In genomic region chr5:131265318-131265803, GRCh38 we compare ENCODE assay signal across 8 cellular contexts. TPM values are rescaled to one million over a fixed set of nuclear protein-coding genes. Genes with fewer than 3 reads are reported as not detected.
DNase-seq lines count a peak whose midpoint lies in the region; ATAC-seq and TF ChIP-seq lines count a peak whose summit lies in the region.

No MANE protein-coding gene starts in this region.

- TF ChIP-seq POLR2A in tibial nerve (IDR thresholded peaks at IDR 0.05), result no peak

- H3K36me3 ChIP-seq in GM23338 (ENCODE audit: insufficient read depth) (no peaks in the 10 kb centered on the region), Loucy (ENCODE audit: insufficient read depth, low read length) (no peaks in the 10 kb centered on the region), left lung (no peaks in the 10 kb centered on the region), tibial nerve (no peaks in the 10 kb centered on the region)

- 51 to 63% methylated on average over 2 of the region's 2 CpGs for WGBS in tibial nerve, 2 donors

- DNase-seq in NCI-H748 (lab: John Stamatoyannopoulos, UW; ENCODE audit: unreplicated experiment) (peak; percentile 18), NCI-H748 treated with DMSO at 0.1 percent for 48 hours (lab: John Stamatoyannopoulos, UW) (no peak), GM23338 (ENCODE audit: low spot score) (peak; percentile 23), left lung (no peak), tibial nerve (ENCODE audit: low spot score in 2 of 2) (no peak), left lobe of liver (ENCODE audit: low spot score) (no peak)
- DNase-seq in activated naive CD8-positive, alpha-beta T cell treated with anti-CD3 and anti-CD28 coated beads, Interleukin-2, amount 50 U/mL, for 24 hours, result no peak

- H4K20me1 ChIP-seq in GM23338 (replicated peaks; ENCODE audit: insufficient read depth) (peaks cover 6% of the 10 kb centered on the region; the same call in 1 of the 2 replicates), Loucy (ENCODE audit: insufficient read depth, low read length, poor library complexity, severe bottlenecking) (peaks cover 28% of the 10 kb centered on the region)

- H3K4me1 Mint-ChIP-seq in GM23338, result peaks cover 7% of the 10 kb centered on the region; the same call in 2 of the 3 replicates
- H3K4me1 Mint-ChIP-seq in activated naive CD8-positive, alpha-beta T cell treated with anti-CD3 and anti-CD28 coated beads, Interleukin-2, amount 50 U/mL, for 24 hours, result peaks cover 58% of the 10 kb centered on the region

- no peaks in the 10 kb centered on the region for H3K36me3 Mint-ChIP-seq in GM23338 (ENCODE audit: low read depth)
- peaks cover 20% of the 10 kb centered on the region for H3K36me3 Mint-ChIP-seq in activated naive CD8-positive, alpha-beta T cell treated with anti-CD3 and anti-CD28 coated beads, Interleukin-2, amount 50 U/mL, for 24 hours (ENCODE audit: low read depth)

- no peaks in the 10 kb centered on the region for H3K4me1 ChIP-seq in GM23338 (ENCODE audit: insufficient read depth)
- peaks cover 24% of the 10 kb centered on the region for H3K4me1 ChIP-seq in Loucy (ENCODE audit: insufficient read depth, low read length, poor library complexity, severe bottlenecking)
- H3K4me1 ChIP-seq in left lung, result peaks cover 9 to 60% of the 10 kb centered on the region in 2 donors
- peaks cover 0 to 49% (median 10%) of the 10 kb centered on the region in 4 donors for H3K4me1 ChIP-seq in tibial nerve

- ATAC-seq in GM23338 (no peak), left lung (peak; percentile 7), left lobe of liver (no peak)
- ATAC-seq in activated naive CD8-positive, alpha-beta T cell treated with anti-CD3 and anti-CD28 coated beads, Interleukin-2, amount 50 U/mL, for 24 hours, result no peak

- H2AFZ ChIP-seq in GM23338 (no peak overlapping the region), Loucy (ENCODE audit: low read length) (no peak overlapping the region)

- H3K9me2 ChIP-seq in GM23338 (ENCODE audit: insufficient read depth) (no peaks in the 10 kb centered on the region), Loucy (replicated peaks; ENCODE audit: low read depth, low read length) (no peaks in the 10 kb centered on the region)

- H3K4me3 ChIP-seq in GM23338 (peak overlapping the region; percentile 77), Loucy (ENCODE audit: low read length, poor library complexity, severe bottlenecking) (peak overlapping the region; percentile 78), left lung (peak overlapping the region; percentile 81 to 90), tibial nerve (peak overlapping the region in 2 of 4 donors; percentile 87 to 100)

- peak overlapping the region; percentile 90 for H3K4me3 Mint-ChIP-seq in GM23338
- peak overlapping the region; percentile 93 for H3K4me3 Mint-ChIP-seq in activated naive CD8-positive, alpha-beta T cell treated with anti-CD3 and anti-CD28 coated beads, Interleukin-2, amount 50 U/mL, for 24 hours

- H3F3A ChIP-seq in GM23338 (replicated peaks; ENCODE audit: low read depth) (no peaks in the 10 kb centered on the region), Loucy (ENCODE audit: low read depth) (no peaks in the 10 kb centered on the region)

- no peaks in the 10 kb centered on the region for H3K27me3 Mint-ChIP-seq in GM23338 (ENCODE audit: insufficient read depth, low read depth, poor library complexity)
- H3K27me3 Mint-ChIP-seq in activated naive CD8-positive, alpha-beta T cell treated with anti-CD3 and anti-CD28 coated beads, Interleukin-2, amount 50 U/mL, for 24 hours, result no peaks in the 10 kb centered on the region

- no peak overlapping the region for H3K27ac ChIP-seq in GM23338 (ENCODE audit: low read depth)
- peak overlapping the region; percentile 92 to 96 for H3K27ac ChIP-seq in left lung
- H3K27ac ChIP-seq in tibial nerve, result peak overlapping the region in 3 of 4 donors; percentile 91 to 98 (median 95)

- H3K27me3 ChIP-seq in GM23338 (ENCODE audit: insufficient read depth), result no peaks in the 10 kb centered on the region
- H3K27me3 ChIP-seq in Loucy (ENCODE audit: insufficient read depth, low read length, poor library complexity, severe bottlenecking), result no peaks in the 10 kb centered on the region
- no peaks in the 10 kb centered on the region for H3K27me3 ChIP-seq in left lung
- no peaks in the 10 kb centered on the region for H3K27me3 ChIP-seq in tibial nerve

- TF ChIP-seq EP300 in tibial nerve (IDR thresholded peaks at IDR 0.05), result no peak

- H3K9me3 ChIP-seq in Loucy (ENCODE audit: insufficient read depth, low read depth, low read length), result no peaks in the 10 kb centered on the region
- H3K9me3 ChIP-seq in left lung, result no peaks in the 10 kb centered on the region
- no peaks in the 10 kb centered on the region for H3K9me3 ChIP-seq in tibial nerve

- peaks cover 51% of the 10 kb centered on the region for H3K79me2 ChIP-seq in GM23338 (replicated peaks; ENCODE audit: insufficient read depth)
- H3K79me2 ChIP-seq in Loucy (ENCODE audit: insufficient read depth, low read length), result peaks cover 76% of the 10 kb centered on the region

- no peaks in the 10 kb centered on the region for H3K9me3 Mint-ChIP-seq in GM23338
- no peaks in the 10 kb centered on the region for H3K9me3 Mint-ChIP-seq in activated naive CD8-positive, alpha-beta T cell treated with anti-CD3 and anti-CD28 coated beads, Interleukin-2, amount 50 U/mL, for 24 hours

- no peak overlapping the region for H3K27ac Mint-ChIP-seq in GM23338
- H3K27ac Mint-ChIP-seq in activated naive CD8-positive, alpha-beta T cell treated with anti-CD3 and anti-CD28 coated beads, Interleukin-2, amount 50 U/mL, for 24 hours, result peak overlapping the region; percentile 76

- TF ChIP-seq CTCF in GM23338 (conservative IDR thresholded peaks at IDR 0.05; ENCODE audit: low read depth in 2 of 2) (0 out of 4 replicates have a peak, but pooled peaks of 1 of the 2 experiments have one; percentile 36), Loucy (conservative IDR thresholded peaks at IDR 0.05; ENCODE audit: low read length) (peak; percentile 46), left lung (IDR thresholded peaks at IDR 0.05) (peak; percentile 30 to 42), tibial nerve (IDR thresholded peaks at IDR 0.05) (peak in 4 of 5 experiments; percentile 16 to 49 (median 28))

- H3K9ac ChIP-seq in Loucy (ENCODE audit: low read depth, low read length, poor library complexity, severe bottlenecking), result peak overlapping the region; percentile 88

- intact Hi-C loops in left lung (cut with DNase I), result no loop called here

- H3K4me2 ChIP-seq in GM23338 (peak overlapping the region; percentile 83), Loucy (ENCODE audit: low read depth, low read length, poor library complexity, severe bottlenecking) (peak overlapping the region; percentile 86)

TF ChIP-seq in GM23338, 12 proteins besides CTCF, POLR2A, EP300 and RAD21 (continues in another document):
- no peak for TF ChIP-seq EZH2 (IDR thresholded peaks at IDR 0.05; ENCODE audit: low read depth, unreplicated experiment)
- no peak for TF ChIP-seq ZNF331 (CRISPR knock-in tag; IDR thresholded peaks at IDR 0.05; ENCODE audit: low read depth)
- TF ChIP-seq, protein P1, sequence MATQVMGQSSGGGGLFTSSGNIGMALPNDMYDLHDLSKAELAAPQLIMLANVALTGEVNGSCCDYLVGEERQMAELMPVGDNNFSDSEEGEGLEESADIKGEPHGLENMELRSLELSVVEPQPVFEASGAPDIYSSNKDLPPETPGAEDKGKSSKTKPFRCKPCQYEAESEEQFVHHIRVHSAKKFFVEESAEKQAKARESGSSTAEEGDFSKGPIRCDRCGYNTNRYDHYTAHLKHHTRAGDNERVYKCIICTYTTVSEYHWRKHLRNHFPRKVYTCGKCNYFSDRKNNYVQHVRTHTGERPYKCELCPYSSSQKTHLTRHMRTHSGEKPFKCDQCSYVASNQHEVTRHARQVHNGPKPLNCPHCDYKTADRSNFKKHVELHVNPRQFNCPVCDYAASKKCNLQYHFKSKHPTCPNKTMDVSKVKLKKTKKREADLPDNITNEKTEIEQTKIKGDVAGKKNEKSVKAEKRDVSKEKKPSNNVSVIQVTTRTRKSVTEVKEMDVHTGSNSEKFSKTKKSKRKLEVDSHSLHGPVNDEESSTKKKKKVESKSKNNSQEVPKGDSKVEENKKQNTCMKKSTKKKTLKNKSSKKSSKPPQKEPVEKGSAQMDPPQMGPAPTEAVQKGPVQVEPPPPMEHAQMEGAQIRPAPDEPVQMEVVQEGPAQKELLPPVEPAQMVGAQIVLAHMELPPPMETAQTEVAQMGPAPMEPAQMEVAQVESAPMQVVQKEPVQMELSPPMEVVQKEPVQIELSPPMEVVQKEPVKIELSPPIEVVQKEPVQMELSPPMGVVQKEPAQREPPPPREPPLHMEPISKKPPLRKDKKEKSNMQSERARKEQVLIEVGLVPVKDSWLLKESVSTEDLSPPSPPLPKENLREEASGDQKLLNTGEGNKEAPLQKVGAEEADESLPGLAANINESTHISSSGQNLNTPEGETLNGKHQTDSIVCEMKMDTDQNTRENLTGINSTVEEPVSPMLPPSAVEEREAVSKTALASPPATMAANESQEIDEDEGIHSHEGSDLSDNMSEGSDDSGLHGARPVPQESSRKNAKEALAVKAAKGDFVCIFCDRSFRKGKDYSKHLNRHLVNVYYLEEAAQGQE (IDR thresholded peaks at IDR 0.05; ENCODE audit: unreplicated experiment), result no peak
- TF ChIP-seq STAT1 (IDR thresholded peaks at IDR 0.05; ENCODE audit: unreplicated experiment), result no peak
- TF ChIP-seq, protein P2, sequence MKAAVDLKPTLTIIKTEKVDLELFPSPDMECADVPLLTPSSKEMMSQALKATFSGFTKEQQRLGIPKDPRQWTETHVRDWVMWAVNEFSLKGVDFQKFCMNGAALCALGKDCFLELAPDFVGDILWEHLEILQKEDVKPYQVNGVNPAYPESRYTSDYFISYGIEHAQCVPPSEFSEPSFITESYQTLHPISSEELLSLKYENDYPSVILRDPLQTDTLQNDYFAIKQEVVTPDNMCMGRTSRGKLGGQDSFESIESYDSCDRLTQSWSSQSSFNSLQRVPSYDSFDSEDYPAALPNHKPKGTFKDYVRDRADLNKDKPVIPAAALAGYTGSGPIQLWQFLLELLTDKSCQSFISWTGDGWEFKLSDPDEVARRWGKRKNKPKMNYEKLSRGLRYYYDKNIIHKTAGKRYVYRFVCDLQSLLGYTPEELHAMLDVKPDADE (IDR thresholded peaks at IDR 0.05), result no peak

RNA-seq across cellular contexts. Expression of gene CDC42SE2, which starts 1.5 kb away (rescaled TPM):
- 35.5 and 36.2 TPM in 2 replicates for total RNA-seq in GM23338 (2014; rRNA removed; shearing (Covaris generic))
- polyA plus RNA-seq in GM23338 (2016; fragmentation: Nextera tagmentation; extraction: Ambion mirVana), result 22.3 and 24.2 TPM in 2 replicates
- total RNA-seq in left lung (10 to 100 TPM; 28.1 to 37.5 TPM), tibial nerve (10 to 100 TPM; 23.1 to 31.8 (median 28.0) TPM), left lobe of liver (9.9 TPM)

Comparison
In these comparisons a context has a peak if more than half of its experiments do, and no peak if none do; other contexts are left out.
1. DNase-seq: peak in NCI-H748 (single experiment) and GM23338 (single experiment); none in NCI-H748 treated with DMSO at 0.1 percent for 48 hours (single experiment), activated naive CD8-positive, alpha-beta T cell treated with anti-CD3 and anti-CD28 coated beads, Interleukin-2, amount 50 U/mL, for 24 hours (single experiment), left lung (0 of 2), tibial nerve (0 of 2) and left lobe of liver (single experiment).